ENCODE assay signal across 8 cellular contexts in genomic region chr20:41476013-41476441, GRCh38.
DNase-seq lines count a peak whose midpoint lies in the region; ATAC-seq, FAIRE-seq and TF ChIP-seq lines count a peak whose summit lies in the region.

No MANE protein-coding gene starts in this region.

- no peak for FAIRE-seq in HepG2 (lab: Jason Lieb, UNC)

- H3K27ac ChIP-seq in HepG2 (ENCODE audit: extremely low read length, insufficient read depth, low read length) (no peak overlapping the region), esophagus muscularis mucosa (replicated peaks in 1 of 4) (peak overlapping the region in 2 of 4 donors; percentile 30 to 35)

- BruUV-seq in HepG2 (replicated peaks; lab: Mats Ljungman, UMichigan), result no TSS peak

- TF ChIP-seq POLR2A in HepG2 (IDR thresholded peaks at IDR 0.05; ENCODE audit: insufficient read depth in 1 of 2, low read depth in 2 of 2, low read length in 2 of 2) (no peak), esophagus muscularis mucosa (IDR thresholded peaks at IDR 0.05; ENCODE audit: low read depth) (no peak)

- in situ Hi-C loops in HepG2 (cut with HindIII; ENCODE audit: extremely low pct_ligation_motif_present, low pct_unique_long_range_greater_than_20kb), result no loop called here

- CTCF ChIA-PET in HepG2 (lab: Yijun Ruan, JAX; ENCODE audit: low intra/inter-chr PET ratio, low total read pairs), result no interaction called here

- TF ChIP-seq RAD21 in HepG2 (CRISPR knock-in tag; IDR thresholded peaks at IDR 0.05), result no peak

- no peaks in the 10 kb centered on the region for H3K27me3 ChIP-seq in HepG2 (ENCODE audit: control insufficient read depth in 1 of 2, insufficient read depth in 2 of 2, low read length in 2 of 2)
- H3K27me3 ChIP-seq in esophagus muscularis mucosa, result no peaks in the 10 kb centered on the region

- no peaks in the 10 kb centered on the region for H3K79me2 ChIP-seq in HepG2 (ENCODE audit: insufficient read depth, low read length)

- TF ChIP-seq EP300 in HepG2 (IDR thresholded peaks at IDR 0.05; ENCODE audit: low read depth in 2 of 2, low read length in 2 of 2), result no peak
- TF ChIP-seq EP300 in HepG2 (CRISPR knock-in tag; IDR thresholded peaks at IDR 0.05; ENCODE audit: borderline replicate concordance), result no peak
- TF ChIP-seq EP300 in esophagus muscularis mucosa (IDR thresholded peaks at IDR 0.05), result no peak

- intact Hi-C loops in HepG2 (cut with micrococcal nuclease; ENCODE audit: unreplicated experiment), result no loop called here
- intact Hi-C loops in esophagus muscularis mucosa (cut with DNase I), result no loop called here

- no peak for TF ChIP-seq CTCF in AG09319 (IDR thresholded peaks at IDR 0.05; ENCODE audit: low read depth, low read length)
- no peak for TF ChIP-seq CTCF in HepG2 (CRISPR knock-in tag; IDR thresholded peaks at IDR 0.05)
- no peak for TF ChIP-seq CTCF in esophagus muscularis mucosa (IDR thresholded peaks at IDR 0.05)

- H3K4me2 ChIP-seq in HepG2 (ENCODE audit: low read depth, low read length), result no peak overlapping the region

- no peak overlapping the region for H3K9ac ChIP-seq in HepG2 (ENCODE audit: insufficient read depth, low read depth, low read length)

- no peak for ATAC-seq in HepG2
- no peak for ATAC-seq in GM21423 (IDR thresholded peaks at IDR 0.05; ENCODE audit: unreplicated experiment)
- ATAC-seq in GM19467 (IDR thresholded peaks at IDR 0.05; ENCODE audit: unreplicated experiment), result no peak

- H4K20me1 ChIP-seq in HepG2 (ENCODE audit: insufficient read depth, low read length), result no peaks in the 10 kb centered on the region

- H3K4me3 ChIP-seq in HepG2 (replicated peaks in 1 of 3; ENCODE audit: insufficient read depth in 1 of 3, low read depth in 2 of 3, low read length in 3 of 3) (no peak overlapping the region), esophagus muscularis mucosa (no peak overlapping the region)

- POLR2A ChIA-PET in HepG2 (lab: Yijun Ruan, JAX), result no interaction called here

- DNase-seq in AG09319 (ENCODE audit: extremely low read depth, low read depth), result peak; percentile 52
- peak; percentile 74 for DNase-seq in NCI-H146 treated with DMSO at 0.1 percent for 48 hours (lab: John Stamatoyannopoulos, UW; ENCODE audit: unreplicated experiment)
- DNase-seq in brain pericyte (ENCODE audit: low read depth, low spot score), result peak; percentile 68
- DNase-seq in HepG2 (ENCODE audit: low spot score), result no peak
- no peak for DNase-seq in esophagus muscularis mucosa (ENCODE audit: extremely low spot score)
- DNase-seq in RPMI8226, result no peak

- H3K9me3 ChIP-seq in HepG2 (ENCODE audit: low read length) (no peaks in the 10 kb centered on the region), esophagus muscularis mucosa (no peaks in the 10 kb centered on the region)

- H3K4me1 ChIP-seq in HepG2 (ENCODE audit: insufficient read depth, low read length) (peaks cover 8% of the 10 kb centered on the region), esophagus muscularis mucosa (peaks cover 7 to 23% (median 20%) of the 10 kb centered on the region in 4 donors)

- H2AFZ ChIP-seq in HepG2 (ENCODE audit: low read length), result no peak overlapping the region

- H3K36me3 ChIP-seq in HepG2 (replicated peaks in 1 of 2; ENCODE audit: control insufficient read depth in 1 of 2, insufficient read depth in 2 of 2, low read length in 2 of 2), result peaks cover 9 to 54% of the 10 kb centered on the region in 2 experiments
- peaks cover 0 to 44% (median 22%) of the 10 kb centered on the region in 4 donors for H3K36me3 ChIP-seq in esophagus muscularis mucosa

TF ChIP-seq in HepG2, 621 proteins besides CTCF, POLR2A, EP300 and RAD21:
- no peak for TF ChIP-seq HOMEZ (CRISPR knock-in tag; IDR thresholded peaks at IDR 0.05; ENCODE audit: low read depth)
- no peak for TF ChIP-seq ZNF143 (CRISPR knock-in tag; IDR thresholded peaks at IDR 0.05)
- peak; percentile 44 for TF ChIP-seq RBM22 (optimal IDR thresholded peaks at IDR 0.05; ENCODE audit: low read length)

Comparison
In these comparisons a context has a peak if more than half of its experiments do, and no peak if none do; other contexts are left out.
1. DNase-seq: peak in AG09319 (single experiment), NCI-H146 treated with DMSO at 0.1 percent for 48 hours (single experiment) and brain pericyte (single experiment); none in HepG2 (single experiment), esophagus muscularis mucosa (single experiment) and RPMI8226 (single experiment).